In genomic region chr2:105776560-105776928, GRCh38 we compare ENCODE assay signal across 11 cellular contexts. TPM values are rescaled to one million over a fixed set of nuclear protein-coding genes. Genes with fewer than 3 reads are reported as not detected.
DNase-seq lines count a peak whose midpoint lies in the region; ATAC-seq and FAIRE-seq lines count a peak whose summit lies in the region.
"Had no signal": no experiment of that assay in that cellular context is flagged by ENCODE, and none has a peak within 500 bp of the region (broad histone marks: within the 10 kb centered on the region; RNA-seq: fewer than 3 reads in every experiment).

No MANE protein-coding gene starts in this region.

- no peaks in the 10 kb centered on the region for H3K27me3 ChIP-seq in small intestine (ENCODE audit: control insufficient read depth in 2 of 2, insufficient read depth in 2 of 2, low read length in 2 of 2)

- WGBS in small intestine, 3 donors, result 16 to 56% (median 32%) methylated on average over 5 of the region's 5 CpGs

- H3K4me3 Mint-ChIP-seq in T-helper 2 cell treated with Interferon-gamma antibody and Interleukin-4, amounts not matched to agents 5 μg/mL and 100 μg/mL, for 36 hours, result peak overlapping the region; percentile 78
- H3K4me3 Mint-ChIP-seq in activated naive CD8-positive, alpha-beta T cell treated with anti-CD3 and anti-CD28 coated beads, Interleukin-2, amount 50 U/mL, for 24 hours, result peak overlapping the region; percentile 72

- H3K9me3 ChIP-seq in small intestine (ENCODE audit: control insufficient read depth, low read depth), result no peaks in the 10 kb centered on the region
- H3K9me3 ChIP-seq: A549 had no signal

- no peak for DNase-seq in T-helper 2 cell treated with Interferon-gamma antibody and Interleukin-4, amounts not matched to agents 5 μg/mL and 100 μg/mL, for 36 hours (ENCODE audit: low spot score)
- DNase-seq in T-helper 2 cell, result no peak
- no peak for DNase-seq in activated naive CD8-positive, alpha-beta T cell treated with anti-CD3 and anti-CD28 coated beads, Interleukin-2, amount 50 U/mL, for 24 hours
- no peak for DNase-seq in small intestine
- no peak for DNase-seq in A172 (ENCODE audit: low spot score)
- DNase-seq in KBM-7, result no peak
- DNase-seq: amygdala had no signal

- H3K27ac ChIP-seq in small intestine (ENCODE audit: low read depth in 1 of 2, low read length in 1 of 2), result peak overlapping the region; percentile 30 to 32
- H3K27ac ChIP-seq: A549 had no signal

- H3K36me3 ChIP-seq in small intestine (ENCODE audit: control insufficient read depth in 2 of 2, insufficient read depth in 2 of 2, low read length in 2 of 2), result peaks cover 0 to 1% of the 10 kb centered on the region in 2 donors

- ATAC-seq in HG03066 (IDR thresholded peaks at IDR 0.05; ENCODE audit: low read depth, unreplicated experiment) (peak; percentile 31), HG03135 (IDR thresholded peaks at IDR 0.05; ENCODE audit: unreplicated experiment) (no peak)
- ATAC-seq in activated naive CD8-positive, alpha-beta T cell treated with anti-CD3 and anti-CD28 coated beads, Interleukin-2, amount 50 U/mL, for 24 hours, result no peak
- ATAC-seq: A549 had no signal

- in situ Hi-C loops in KBM-7 (cut with MboI; ENCODE audit: low pct_unique_long_range_greater_than_20kb, low sequenced_read_pairs), result no loop called here

- no peaks in the 10 kb centered on the region for H3K9me3 Mint-ChIP-seq in T-helper 2 cell treated with Interferon-gamma antibody and Interleukin-4, amounts not matched to agents 5 μg/mL and 100 μg/mL, for 36 hours
- H3K9me3 Mint-ChIP-seq in activated naive CD8-positive, alpha-beta T cell treated with anti-CD3 and anti-CD28 coated beads, Interleukin-2, amount 50 U/mL, for 24 hours, result no peaks in the 10 kb centered on the region

- no peak for FAIRE-seq in small intestine (lab: Jason Lieb, UNC)
- FAIRE-seq: A549, keratinocyte had no signal

- H3K4me1 ChIP-seq in small intestine (ENCODE audit: control insufficient read depth in 2 of 2, insufficient read depth in 1 of 2, low read depth in 1 of 2, low read length in 1 of 2), result peaks cover 20 to 23% of the 10 kb centered on the region in 2 donors
- H3K4me1 ChIP-seq: A549 had no signal

- no peaks in the 10 kb centered on the region for H3K27me3 Mint-ChIP-seq in T-helper 2 cell treated with Interferon-gamma antibody and Interleukin-4, amounts not matched to agents 5 μg/mL and 100 μg/mL, for 36 hours (ENCODE audit: low read depth)
- no peaks in the 10 kb centered on the region for H3K27me3 Mint-ChIP-seq in activated naive CD8-positive, alpha-beta T cell treated with anti-CD3 and anti-CD28 coated beads, Interleukin-2, amount 50 U/mL, for 24 hours

- peak overlapping the region; percentile 87 for H3K27ac Mint-ChIP-seq in T-helper 2 cell treated with Interferon-gamma antibody and Interleukin-4, amounts not matched to agents 5 μg/mL and 100 μg/mL, for 36 hours
- peak overlapping the region; percentile 92 for H3K27ac Mint-ChIP-seq in activated naive CD8-positive, alpha-beta T cell treated with anti-CD3 and anti-CD28 coated beads, Interleukin-2, amount 50 U/mL, for 24 hours

- H3K4me1 Mint-ChIP-seq in T-helper 2 cell treated with Interferon-gamma antibody and Interleukin-4, amounts not matched to agents 5 μg/mL and 100 μg/mL, for 36 hours (ENCODE audit: low read depth), result peaks cover 80% of the 10 kb centered on the region
- H3K4me1 Mint-ChIP-seq in activated naive CD8-positive, alpha-beta T cell treated with anti-CD3 and anti-CD28 coated beads, Interleukin-2, amount 50 U/mL, for 24 hours, result peaks cover 97% of the 10 kb centered on the region

- H3K36me3 Mint-ChIP-seq in T-helper 2 cell treated with Interferon-gamma antibody and Interleukin-4, amounts not matched to agents 5 μg/mL and 100 μg/mL, for 36 hours (ENCODE audit: low read depth), result peaks cover 30% of the 10 kb centered on the region
- peaks cover 34% of the 10 kb centered on the region for H3K36me3 Mint-ChIP-seq in activated naive CD8-positive, alpha-beta T cell treated with anti-CD3 and anti-CD28 coated beads, Interleukin-2, amount 50 U/mL, for 24 hours (ENCODE audit: low read depth)

- no peak overlapping the region for H3K4me3 ChIP-seq in small intestine (ENCODE audit: low read depth in 1 of 2, low read length in 2 of 2)
- H3K4me3 ChIP-seq: A549 had no signal

RNA-seq across cellular contexts. Expression of gene NCK2, which starts 31.8 kb away (rescaled TPM):
- polyA plus RNA-seq in small intestine, result 100 to 1,000 TPM in 2 of 3 donors, 10 to 100 TPM in 1; 59.6 to 124 (median 103) TPM
- total RNA-seq in A172 (2014; rRNA removed; shearing (Covaris generic)), result 29.1 and 44.0 TPM in 2 replicates
